ENCODE assay signal across 8 cellular contexts in the genomic region with DNA sequence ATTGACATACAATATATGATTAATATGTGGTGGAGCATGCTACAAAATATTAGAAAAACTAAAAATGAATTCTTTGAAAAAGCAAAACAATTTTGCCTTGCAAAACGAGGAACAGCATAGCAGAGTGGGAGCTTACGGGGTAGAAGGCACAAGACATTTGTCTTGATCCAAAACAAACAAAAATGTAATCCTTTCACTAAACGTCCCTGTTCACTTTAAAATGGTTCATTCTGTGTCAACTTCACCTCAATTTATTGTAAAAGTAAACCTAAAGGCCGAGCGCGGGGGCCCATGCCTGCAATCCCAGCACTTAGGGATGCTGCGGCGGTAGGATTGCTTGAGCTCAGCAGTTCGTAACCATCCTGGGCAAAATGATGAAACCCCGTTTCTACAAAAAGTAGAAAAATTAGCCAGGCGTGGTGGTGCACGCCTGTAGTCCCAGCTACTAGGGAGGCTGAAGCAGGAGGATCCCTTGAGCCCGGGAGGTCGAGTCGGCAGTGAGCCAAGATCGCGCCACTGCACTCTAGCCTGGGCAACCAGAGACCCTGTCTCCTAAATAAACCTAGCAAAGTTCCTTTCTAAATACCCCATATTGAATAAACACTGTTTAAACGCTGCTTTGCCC. TPM values are rescaled to one million over a fixed set of nuclear protein-coding genes. Genes with fewer than 3 reads are reported as not detected.
DNase-seq lines count a peak whose midpoint lies in the region; ATAC-seq and TF ChIP-seq lines count a peak whose summit lies in the region.

No MANE protein-coding gene starts in this region.

- H4K20me1 ChIP-seq in GM23338 (replicated peaks; ENCODE audit: insufficient read depth), result peaks cover 8% of the 10 kb centered on the region; the same call in 1 of the 2 replicates

- no peaks in the 10 kb centered on the region; the same call in 2 of the 3 replicates for H3K9me3 Mint-ChIP-seq in GM23338

- CTCF ChIA-PET in RWPE1 (lab: Yijun Ruan, JAX), result no interaction called here

- DNase-seq in GM23338 (ENCODE audit: low spot score) (no peak), RWPE1 (ENCODE audit: low spot score) (no peak), esophagus squamous epithelium (lab: John Stamatoyannopoulos, UW) (no peak), sigmoid colon (no peak), cerebellar cortex (ENCODE audit: low spot score) (no peak), GM10266 (ENCODE audit: extremely low spot score) (no peak)
- no peak for DNase-seq in stimulated activated CD4-positive, alpha-beta T cell treated with anti-CD3 and anti-CD28 coated beads, Interleukin-4, amount 100 ng/mL, for 4 hours

- H3K79me2 ChIP-seq in GM23338 (replicated peaks; ENCODE audit: insufficient read depth), result peaks cover 57% of the 10 kb centered on the region

- no peak overlapping the region; the same call in 1 of the 2 replicates for H3K27ac Mint-ChIP-seq in GM23338

- H3K9me3 ChIP-seq in esophagus squamous epithelium (no peaks in the 10 kb centered on the region), sigmoid colon (no peaks in the 10 kb centered on the region)

- H3K27me3 ChIP-seq in GM23338 (ENCODE audit: insufficient read depth), result no peaks in the 10 kb centered on the region
- no peaks in the 10 kb centered on the region for H3K27me3 ChIP-seq in esophagus squamous epithelium
- no peaks in the 10 kb centered on the region for H3K27me3 ChIP-seq in sigmoid colon

- WGBS in esophagus squamous epithelium, 2 donors, result 76% methylated on average over 18 of the region's 18 CpGs
- 62 to 83% methylated on average over 18 of the region's 18 CpGs for WGBS in sigmoid colon, 2 donors

- H3K9me2 ChIP-seq in GM23338 (ENCODE audit: insufficient read depth), result no peaks in the 10 kb centered on the region

- peaks cover 6% of the 10 kb centered on the region; the same call in 1 of the 2 replicates for H3K4me1 ChIP-seq in GM23338 (ENCODE audit: insufficient read depth)
- H3K4me1 ChIP-seq in esophagus squamous epithelium, result peaks cover 12 to 54% (median 17%) of the 10 kb centered on the region in 3 donors
- peaks cover 0 to 45% (median 38%) of the 10 kb centered on the region in 4 donors for H3K4me1 ChIP-seq in sigmoid colon

- H3K4me3 ChIP-seq in GM23338, result peak overlapping the region; percentile 82
- peak overlapping the region in 3 of 4 donors; percentile 73 to 94 (median 91) for H3K4me3 ChIP-seq in esophagus squamous epithelium
- H3K4me3 ChIP-seq in sigmoid colon, result peak overlapping the region in 2 of 4 donors; percentile 94 to 96

- H3K27ac ChIP-seq in GM23338 (ENCODE audit: low read depth), result peak overlapping the region; percentile 88
- H3K27ac ChIP-seq in RWPE1, result peak overlapping the region; percentile 100
- H3K27ac ChIP-seq in esophagus squamous epithelium, result peak overlapping the region; percentile 99 to 100 (median 100)
- H3K27ac ChIP-seq in sigmoid colon, result peak overlapping the region; percentile 97 to 99 (median 98)

- ATAC-seq in GM23338, result no peak
- ATAC-seq in GM19351 (IDR thresholded peaks at IDR 0.05; ENCODE audit: unreplicated experiment), result no peak

- peaks cover 35% of the 10 kb centered on the region for H3K4me1 Mint-ChIP-seq in GM23338

- H2AFZ ChIP-seq in GM23338, result no peak overlapping the region

- intact Hi-C loops in esophagus squamous epithelium (cut with DNase I) (loop anchor here (5.0 kb wide), 1 partner anchor 67 kb away; a partner anchor contains a TSS), sigmoid colon (cut with DNase I) (loop anchor here (5.0 to 10.0 kb wide), 5 partner anchors 78 to 894 kb away; a partner anchor contains a TSS)

- H3K4me2 ChIP-seq in GM23338, result peak overlapping the region; percentile 75

- TF ChIP-seq EP300 in sigmoid colon (IDR thresholded peaks at IDR 0.05), result no peak

- H3K27me3 Mint-ChIP-seq in GM23338 (ENCODE audit: insufficient read depth, low read depth, poor library complexity), result peaks cover 15% of the 10 kb centered on the region

- peak overlapping the region; percentile 87 for H3K4me3 Mint-ChIP-seq in GM23338

- H3F3A ChIP-seq in GM23338 (replicated peaks; ENCODE audit: low read depth), result peaks cover 6% of the 10 kb centered on the region; the same call in 1 of the 2 replicates

- H3K36me3 ChIP-seq in GM23338 (ENCODE audit: insufficient read depth) (no peaks in the 10 kb centered on the region), esophagus squamous epithelium (no peaks in the 10 kb centered on the region), sigmoid colon (no peaks in the 10 kb centered on the region)

- TF ChIP-seq CTCF in GM23338 (conservative IDR thresholded peaks at IDR 0.05; ENCODE audit: low read depth in 2 of 2) (no peak), RWPE1 (conservative IDR thresholded peaks at IDR 0.05; ENCODE audit: low read depth) (no peak), esophagus squamous epithelium (IDR thresholded peaks at IDR 0.05) (no peak), sigmoid colon (IDR thresholded peaks at IDR 0.05) (no peak), GM10266 (IDR thresholded peaks at IDR 0.05; ENCODE audit: control insufficient read depth, insufficient read depth, low read depth, missing control alignments) (no peak)

- TF ChIP-seq POLR2A in esophagus squamous epithelium (IDR thresholded peaks at IDR 0.05) (no peak), sigmoid colon (IDR thresholded peaks at IDR 0.05) (no peak)

- POLR2A ChIA-PET in RWPE1 (lab: Yijun Ruan, JAX; ENCODE audit: low non-redundant PET), result no interaction called here

- H3K36me3 Mint-ChIP-seq in GM23338 (ENCODE audit: low read depth), result peaks cover 17% of the 10 kb centered on the region

TF ChIP-seq in GM23338, 12 proteins besides CTCF, POLR2A, EP300 and RAD21 (continues in another document):
- TF ChIP-seq STAT1 (IDR thresholded peaks at IDR 0.05; ENCODE audit: unreplicated experiment), result no peak
- TF ChIP-seq, protein P1, sequence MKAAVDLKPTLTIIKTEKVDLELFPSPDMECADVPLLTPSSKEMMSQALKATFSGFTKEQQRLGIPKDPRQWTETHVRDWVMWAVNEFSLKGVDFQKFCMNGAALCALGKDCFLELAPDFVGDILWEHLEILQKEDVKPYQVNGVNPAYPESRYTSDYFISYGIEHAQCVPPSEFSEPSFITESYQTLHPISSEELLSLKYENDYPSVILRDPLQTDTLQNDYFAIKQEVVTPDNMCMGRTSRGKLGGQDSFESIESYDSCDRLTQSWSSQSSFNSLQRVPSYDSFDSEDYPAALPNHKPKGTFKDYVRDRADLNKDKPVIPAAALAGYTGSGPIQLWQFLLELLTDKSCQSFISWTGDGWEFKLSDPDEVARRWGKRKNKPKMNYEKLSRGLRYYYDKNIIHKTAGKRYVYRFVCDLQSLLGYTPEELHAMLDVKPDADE (IDR thresholded peaks at IDR 0.05), result no peak
- TF ChIP-seq ZNF114 (CRISPR knock-in tag; IDR thresholded peaks at IDR 0.05), result no peak
- no peak for TF ChIP-seq EZH2 (IDR thresholded peaks at IDR 0.05; ENCODE audit: low read depth, unreplicated experiment)
- TF ChIP-seq CREB1 (CRISPR knock-in tag; IDR thresholded peaks at IDR 0.05; ENCODE audit: low read depth), result no peak
- no peak for TF ChIP-seq EZH2phosphoT487 (IDR thresholded peaks at IDR 0.05; ENCODE audit: unreplicated experiment)
- TF ChIP-seq NANOG (IDR thresholded peaks at IDR 0.05; ENCODE audit: borderline replicate concordance), result no peak
- no peak for TF ChIP-seq JUNB (IDR thresholded peaks at IDR 0.05; ENCODE audit: unreplicated experiment)

RNA-seq across cellular contexts. Expression of a gene that starts 2.0 kb away (rescaled TPM):
- 12.5 and 14.9 TPM in 2 replicates for total RNA-seq in GM23338 (2014; rRNA removed; shearing (Covaris generic))
- polyA plus RNA-seq in GM23338 (2016; fragmentation: Nextera tagmentation; extraction: Ambion mirVana) (4.0 and 5.2 TPM in 2 replicates), sigmoid colon (1 to 10 TPM; 1.8 to 3.7 (median 3.2) TPM)
- total RNA-seq in esophagus squamous epithelium (10 to 100 TPM in 1 of 4 donors, 1 to 10 TPM in 3; 7.3 to 11.2 (median 7.7) TPM), sigmoid colon (10 to 100 TPM in 1 of 4 donors, 1 to 10 TPM in 3; 6.3 to 11.9 (median 6.7) TPM)
